9 cellular contexts compared by ENCODE assay signal in the genomic region with DNA sequence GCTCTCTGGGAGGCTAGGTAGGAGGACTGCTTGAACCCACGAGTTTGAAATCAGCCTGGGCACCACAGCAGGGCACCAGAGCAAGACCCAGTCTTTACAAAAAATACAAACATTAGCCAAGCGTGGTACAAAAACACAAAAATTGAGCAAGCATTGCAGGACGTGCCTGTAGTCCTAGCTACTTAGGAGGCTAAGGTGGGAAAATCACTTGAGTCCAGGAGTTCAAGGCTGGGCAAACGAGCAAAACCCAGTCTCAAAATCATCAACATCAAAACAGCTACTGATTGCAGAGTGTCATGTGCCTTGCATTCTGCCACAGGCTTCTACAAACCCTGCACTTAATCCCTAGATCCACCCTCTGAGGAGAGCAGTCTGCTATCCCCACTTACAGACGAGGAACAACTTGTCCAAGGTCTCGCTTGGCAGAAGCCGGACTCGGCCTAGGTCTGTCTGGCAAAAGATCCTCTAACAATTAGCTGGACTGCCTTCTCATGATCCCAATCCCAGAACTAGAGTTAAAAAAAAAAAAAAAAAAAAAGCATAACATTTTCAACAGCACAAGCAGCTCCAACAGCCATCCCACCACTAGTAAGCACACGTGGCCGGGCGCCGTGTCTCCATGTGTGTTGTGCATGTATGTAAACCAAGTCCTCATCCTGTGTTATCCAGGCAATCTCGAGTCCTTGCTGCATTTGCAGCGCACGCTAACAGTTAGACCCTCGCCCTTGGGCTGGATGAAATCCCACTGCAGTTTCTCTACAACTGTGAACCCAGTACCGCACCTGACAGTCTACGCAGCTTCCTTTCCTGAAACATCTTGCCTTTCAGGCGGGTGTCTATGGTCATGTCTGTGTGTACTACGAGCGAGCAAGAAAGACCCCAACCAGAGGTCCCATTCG. TPM values are rescaled to one million over a fixed set of nuclear protein-coding genes. Genes with fewer than 3 reads are reported as not detected.
DNase-seq lines count a peak whose midpoint lies in the region; ATAC-seq and TF ChIP-seq lines count a peak whose summit lies in the region.
"Had no signal": no experiment of that assay in that cellular context is flagged by ENCODE, and none has a peak within 500 bp of the region (broad histone marks: within the 10 kb centered on the region; RNA-seq: fewer than 3 reads in every experiment).

No MANE protein-coding gene starts in this region.

- POLR2A ChIA-PET in HEK293 (lab: Yijun Ruan, JAX): interaction anchor here (0.5 to 1.5 kb wide), 6 partner anchors 82 to 153 kb away, joined by 3 to 6 read pairs (median 4); a partner anchor contains a TSS

- H3K27me3 ChIP-seq in gastroesophageal sphincter (no peaks in the 10 kb centered on the region), smooth muscle cell (ENCODE audit: low read depth) (no peaks in the 10 kb centered on the region)

- H3K9me3 ChIP-seq in HEK293 (ENCODE audit: control insufficient read depth, insufficient read depth, low read depth, low read length): no peaks in the 10 kb centered on the region
- H3K9me3 ChIP-seq in gastroesophageal sphincter: no peaks in the 10 kb centered on the region
- no peaks in the 10 kb centered on the region for H3K9me3 ChIP-seq in smooth muscle cell (replicated peaks; ENCODE audit: low read depth)

- H3K79me2 ChIP-seq in smooth muscle cell (ENCODE audit: low read depth): peaks cover 65% of the 10 kb centered on the region

- DNase-seq in smooth muscle cell (lab: John Stamatoyannopoulos, UW; ENCODE audit: unreplicated experiment): no peak
- no peak for DNase-seq in SIG-M5 treated with dmso at 0.1 percent for 504 hours (lab: John Stamatoyannopoulos, UW; ENCODE audit: unreplicated experiment)
- DNase-seq in SW 1271 (lab: John Stamatoyannopoulos, UW): no peak
- no peak for DNase-seq in UCSD-AML1 (lab: John Stamatoyannopoulos, UW; ENCODE audit: unreplicated experiment)
- DNase-seq in HCEC 1CT: no peak
- DNase-seq: NCI-H748 treated with DMSO at 0.1 percent for 48 hours had no signal

- TF ChIP-seq POLR2A in gastroesophageal sphincter (IDR thresholded peaks at IDR 0.05): no peak

- H3K4me3 ChIP-seq in HEK293 (ENCODE audit: low read depth, low read length) (peak overlapping the region; percentile 96), gastroesophageal sphincter (peak overlapping the region; percentile 87 to 96), smooth muscle cell (peak overlapping the region; percentile 90)

- no peak for ATAC-seq in gastroesophageal sphincter

- H3K4me2 ChIP-seq in smooth muscle cell: peak overlapping the region; percentile 100

- H3K4me1 ChIP-seq in HEK293 (ENCODE audit: control insufficient read depth, insufficient read depth, low read length) (peaks cover 28% of the 10 kb centered on the region), gastroesophageal sphincter (peaks cover 0 to 69% (median 40%) of the 10 kb centered on the region in 3 donors), smooth muscle cell (ENCODE audit: low read depth) (peaks cover 33% of the 10 kb centered on the region)

- no peak for TF ChIP-seq CTCF in HEK293 (tag by site-specific recombination; IDR thresholded peaks at IDR 0.05)
- TF ChIP-seq CTCF in VCaP (conservative IDR thresholded peaks at IDR 0.05): no peak
- TF ChIP-seq CTCF in gastroesophageal sphincter (IDR thresholded peaks at IDR 0.05): no peak
- no peak for TF ChIP-seq CTCF in smooth muscle cell (IDR thresholded peaks at IDR 0.05; ENCODE audit: borderline replicate concordance, insufficient read depth, poor library complexity, severe bottlenecking)

- H3F3A ChIP-seq in smooth muscle cell (ENCODE audit: low read depth): peaks cover 16% of the 10 kb centered on the region

- no peak overlapping the region for H3K9ac ChIP-seq in smooth muscle cell (ENCODE audit: low read depth)

- H2AFZ ChIP-seq in smooth muscle cell (ENCODE audit: low read depth): no peak overlapping the region

- 39 to 54% methylated on average over 12 to 21 of the region's 22 CpGs for WGBS in gastroesophageal sphincter (ENCODE audit: low coverage in 1 of 2), 2 donors
- 74% methylated on average over 22 of the region's 22 CpGs for WGBS in smooth muscle cell (ENCODE audit: low lambda C conversion rate)

- H3K36me3 ChIP-seq in HEK293 (ENCODE audit: control insufficient read depth in 2 of 2, insufficient read depth in 1 of 2, low read length in 2 of 2) (peaks cover 0 to 30% of the 10 kb centered on the region in 2 experiments; a peak in 2 of 3 replicates), gastroesophageal sphincter (peaks cover 0 to 5% of the 10 kb centered on the region in 2 donors), smooth muscle cell (ENCODE audit: low read depth) (no peaks in the 10 kb centered on the region)

- H3K27ac ChIP-seq in HEK293 (ENCODE audit: extremely low read depth, low read depth, low read length) (no peak overlapping the region), VCaP (peak overlapping the region; percentile 97), gastroesophageal sphincter (peak overlapping the region in 1 of 4 donors; percentile 89), smooth muscle cell (ENCODE audit: low read depth) (no peak overlapping the region)

- H4K20me1 ChIP-seq in smooth muscle cell (ENCODE audit: low read depth): peaks cover 64% of the 10 kb centered on the region

- TF ChIP-seq EP300 in gastroesophageal sphincter (IDR thresholded peaks at IDR 0.05): no peak

- CTCF ChIA-PET in HEK293 (lab: Yijun Ruan, JAX): interaction anchor here (0.6 to 2.2 kb wide), 5 partner anchors 44 to 424 kb away, joined by 3 to 7 read pairs (median 3); no protein-coding TSS in a partner anchor

TF ChIP-seq in HEK293, 187 proteins besides CTCF, POLR2A, EP300 and RAD21:
- TF ChIP-seq, protein P1, sequence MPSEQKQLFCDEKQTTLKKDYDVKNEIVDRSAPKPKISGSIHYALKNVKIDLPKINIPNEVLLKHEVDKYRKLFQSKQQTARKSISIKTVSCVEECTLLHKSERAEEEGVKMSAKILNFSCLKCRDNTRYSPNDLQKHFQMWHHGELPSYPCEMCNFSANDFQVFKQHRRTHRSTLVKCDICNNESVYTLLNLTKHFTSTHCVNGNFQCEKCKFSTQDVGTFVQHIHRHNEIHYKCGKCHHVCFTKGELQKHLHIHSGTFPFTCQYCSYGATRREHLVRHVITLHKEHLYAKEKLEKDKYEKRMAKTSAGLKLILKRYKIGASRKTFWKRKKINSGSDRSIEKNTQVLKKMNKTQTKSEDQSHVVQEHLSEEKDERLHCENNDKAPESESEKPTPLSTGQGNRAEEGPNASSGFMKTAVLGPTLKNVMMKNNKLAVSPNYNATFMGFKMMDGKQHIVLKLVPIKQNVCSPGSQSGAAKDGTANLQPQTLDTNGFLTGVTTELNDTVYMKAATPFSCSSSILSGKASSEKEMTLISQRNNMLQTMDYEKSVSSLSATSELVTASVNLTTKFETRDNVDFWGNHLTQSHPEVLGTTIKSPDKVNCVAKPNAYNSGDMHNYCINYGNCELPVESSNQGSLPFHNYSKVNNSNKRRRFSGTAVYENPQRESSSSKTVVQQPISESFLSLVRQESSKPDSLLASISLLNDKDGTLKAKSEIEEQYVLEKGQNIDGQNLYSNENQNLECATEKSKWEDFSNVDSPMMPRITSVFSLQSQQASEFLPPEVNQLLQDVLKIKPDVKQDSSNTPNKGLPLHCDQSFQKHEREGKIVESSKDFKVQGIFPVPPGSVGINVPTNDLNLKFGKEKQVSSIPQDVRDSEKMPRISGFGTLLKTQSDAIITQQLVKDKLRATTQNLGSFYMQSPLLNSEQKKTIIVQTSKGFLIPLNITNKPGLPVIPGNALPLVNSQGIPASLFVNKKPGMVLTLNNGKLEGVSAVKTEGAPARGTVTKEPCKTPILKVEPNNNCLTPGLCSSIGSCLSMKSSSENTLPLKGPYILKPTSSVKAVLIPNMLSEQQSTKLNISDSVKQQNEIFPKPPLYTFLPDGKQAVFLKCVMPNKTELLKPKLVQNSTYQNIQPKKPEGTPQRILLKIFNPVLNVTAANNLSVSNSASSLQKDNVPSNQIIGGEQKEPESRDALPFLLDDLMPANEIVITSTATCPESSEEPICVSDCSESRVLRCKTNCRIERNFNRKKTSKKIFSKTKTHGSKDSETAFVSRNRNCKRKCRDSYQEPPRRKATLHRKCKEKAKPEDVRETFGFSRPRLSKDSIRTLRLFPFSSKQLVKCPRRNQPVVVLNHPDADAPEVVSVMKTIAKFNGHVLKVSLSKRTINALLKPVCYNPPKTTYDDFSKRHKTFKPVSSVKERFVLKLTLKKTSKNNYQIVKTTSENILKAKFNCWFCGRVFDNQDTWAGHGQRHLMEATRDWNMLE (tag by site-specific recombination; conservative IDR thresholded peaks at IDR 0.05; ENCODE audit: low read depth): no peak
- TF ChIP-seq ZNF169 (tag by site-specific recombination; IDR thresholded peaks at IDR 0.05) (no peak), BCL11A (tag by site-specific recombination; IDR thresholded peaks at IDR 0.05; ENCODE audit: low read depth) (no peak), ZNF48 (tag by site-specific recombination; IDR thresholded peaks at IDR 0.05) (no peak), ZNF677 (tag by site-specific recombination; IDR thresholded peaks at IDR 0.05) (no peak)
- TF ChIP-seq, protein P2, sequence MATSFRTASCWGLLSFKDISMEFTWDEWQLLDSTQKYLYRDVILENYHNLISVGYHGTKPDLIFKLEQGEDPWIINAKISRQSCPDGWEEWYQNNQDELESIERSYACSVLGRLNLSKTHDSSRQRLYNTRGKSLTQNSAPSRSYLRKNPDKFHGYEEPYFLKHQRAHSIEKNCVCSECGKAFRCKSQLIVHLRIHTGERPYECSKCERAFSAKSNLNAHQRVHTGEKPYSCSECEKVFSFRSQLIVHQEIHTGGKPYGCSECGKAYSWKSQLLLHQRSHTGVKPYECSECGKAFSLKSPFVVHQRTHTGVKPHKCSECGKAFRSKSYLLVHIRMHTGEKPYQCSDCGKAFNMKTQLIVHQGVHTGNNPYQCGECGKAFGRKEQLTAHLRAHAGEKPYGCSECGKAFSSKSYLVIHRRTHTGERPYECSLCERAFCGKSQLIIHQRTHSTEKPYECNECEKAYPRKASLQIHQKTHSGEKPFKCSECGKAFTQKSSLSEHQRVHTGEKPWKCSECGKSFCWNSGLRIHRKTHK (tag by site-specific recombination; IDR thresholded peaks at IDR 0.05): no peak

RNA-seq across cellular contexts. Expression of a gene that starts 2.0 kb away (rescaled TPM):
- total RNA-seq in gastroesophageal sphincter: 10 to 100 TPM; 32.6 to 79.4 (median 34.0) TPM
- 26.7 and 31.1 TPM in 2 replicates for total RNA-seq in smooth muscle cell
- 58.0 and 59.9 TPM in 2 replicates for polyA plus RNA-seq in smooth muscle cell

RNA-seq across cellular contexts. Expression of a gene that starts 23.1 kb away (rescaled TPM):
- total RNA-seq in gastroesophageal sphincter (10 to 100 TPM; 20.9 to 37.1 (median 26.5) TPM), smooth muscle cell (21.5 and 22.1 TPM in 2 replicates)
- polyA plus RNA-seq in smooth muscle cell: 66.5 and 80.0 TPM in 2 replicates

RNA-seq across cellular contexts. Expression of a gene that starts 27.0 kb away (rescaled TPM):
- total RNA-seq in gastroesophageal sphincter: 10 to 100 TPM in 1 of 4 donors, 1 to 10 TPM in 3; 4.0 to 19.8 (median 8.8) TPM
- total RNA-seq in smooth muscle cell: 5.0 and 10.4 TPM in 2 replicates
- 3.0 and 3.3 TPM in 2 replicates for polyA plus RNA-seq in smooth muscle cell

RNA-seq across cellular contexts. Expression of a gene that starts 28.2 kb away (rescaled TPM):
- total RNA-seq in gastroesophageal sphincter (1 to 10 TPM in 3 of 4 donors, not detected in 1; 1.7 to 3.8 (median 1.8) TPM), smooth muscle cell (1.7 and 2.1 TPM in 2 replicates)
- polyA plus RNA-seq in smooth muscle cell: 2.6 and 3.3 TPM in 2 replicates

RNA-seq across cellular contexts. Expression of a gene that starts 47.5 kb away (rescaled TPM):
- total RNA-seq in gastroesophageal sphincter: 1 to 10 TPM in 3 of 4 donors, under 1 TPM in 1; 0.54 to 4.0 (median 1.4) TPM
- total RNA-seq in smooth muscle cell: 0.18 and 0.31 TPM in 2 replicates
- polyA plus RNA-seq in smooth muscle cell: 0.46 TPM in 1 of 2 replicates, not detected in the other
